ENCODE assay signal across 1 cellular context in genomic region chr1:226309398-226310122, GRCh38.
TF ChIP-seq lines count a peak whose summit lies in the region.

No MANE protein-coding gene starts in this region.

TF ChIP-seq in SK-N-SH treated with all-trans-retinoic acid at 6 μM for 48 hours, 23 proteins besides CTCF, POLR2A, EP300 and RAD21 (continued from another document):
- TF ChIP-seq POU6F1 (CRISPR knock-in tag; IDR thresholded peaks at IDR 0.05; ENCODE audit: borderline replicate concordance, low read depth), result no peak
- no peak for TF ChIP-seq SNAI2 (CRISPR knock-in tag; IDR thresholded peaks at IDR 0.05)
- TF ChIP-seq ZFP30 (CRISPR knock-in tag; IDR thresholded peaks at IDR 0.05), result no peak
- TF ChIP-seq ZC3H10 (CRISPR knock-in tag; IDR thresholded peaks at IDR 0.05), result no peak; the same call in 1 of the 2 replicates
- no peak for TF ChIP-seq OSR1 (CRISPR knock-in tag; IDR thresholded peaks at IDR 0.05)
- TF ChIP-seq RARB (CRISPR knock-in tag; IDR thresholded peaks at IDR 0.05), result no peak
- no peak for TF ChIP-seq TSHZ2 (CRISPR knock-in tag; IDR thresholded peaks at IDR 0.05)
- TF ChIP-seq ZNF8 (CRISPR knock-in tag; IDR thresholded peaks at IDR 0.05), result no peak
- TF ChIP-seq TOX (CRISPR knock-in tag; IDR thresholded peaks at IDR 0.05; ENCODE audit: borderline replicate concordance), result no peak
- TF ChIP-seq, protein P1, sequence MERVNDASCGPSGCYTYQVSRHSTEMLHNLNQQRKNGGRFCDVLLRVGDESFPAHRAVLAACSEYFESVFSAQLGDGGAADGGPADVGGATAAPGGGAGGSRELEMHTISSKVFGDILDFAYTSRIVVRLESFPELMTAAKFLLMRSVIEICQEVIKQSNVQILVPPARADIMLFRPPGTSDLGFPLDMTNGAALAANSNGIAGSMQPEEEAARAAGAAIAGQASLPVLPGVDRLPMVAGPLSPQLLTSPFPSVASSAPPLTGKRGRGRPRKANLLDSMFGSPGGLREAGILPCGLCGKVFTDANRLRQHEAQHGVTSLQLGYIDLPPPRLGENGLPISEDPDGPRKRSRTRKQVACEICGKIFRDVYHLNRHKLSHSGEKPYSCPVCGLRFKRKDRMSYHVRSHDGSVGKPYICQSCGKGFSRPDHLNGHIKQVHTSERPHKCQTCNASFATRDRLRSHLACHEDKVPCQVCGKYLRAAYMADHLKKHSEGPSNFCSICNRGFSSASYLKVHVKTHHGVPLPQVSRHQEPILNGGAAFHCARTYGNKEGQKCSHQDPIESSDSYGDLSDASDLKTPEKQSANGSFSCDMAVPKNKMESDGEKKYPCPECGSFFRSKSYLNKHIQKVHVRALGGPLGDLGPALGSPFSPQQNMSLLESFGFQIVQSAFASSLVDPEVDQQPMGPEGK (CRISPR knock-in tag; IDR thresholded peaks at IDR 0.05; ENCODE audit: borderline replicate concordance), result no peak
- no peak for TF ChIP-seq BACH2 (CRISPR knock-in tag; IDR thresholded peaks at IDR 0.05; ENCODE audit: borderline replicate concordance)
- TF ChIP-seq, protein P2, sequence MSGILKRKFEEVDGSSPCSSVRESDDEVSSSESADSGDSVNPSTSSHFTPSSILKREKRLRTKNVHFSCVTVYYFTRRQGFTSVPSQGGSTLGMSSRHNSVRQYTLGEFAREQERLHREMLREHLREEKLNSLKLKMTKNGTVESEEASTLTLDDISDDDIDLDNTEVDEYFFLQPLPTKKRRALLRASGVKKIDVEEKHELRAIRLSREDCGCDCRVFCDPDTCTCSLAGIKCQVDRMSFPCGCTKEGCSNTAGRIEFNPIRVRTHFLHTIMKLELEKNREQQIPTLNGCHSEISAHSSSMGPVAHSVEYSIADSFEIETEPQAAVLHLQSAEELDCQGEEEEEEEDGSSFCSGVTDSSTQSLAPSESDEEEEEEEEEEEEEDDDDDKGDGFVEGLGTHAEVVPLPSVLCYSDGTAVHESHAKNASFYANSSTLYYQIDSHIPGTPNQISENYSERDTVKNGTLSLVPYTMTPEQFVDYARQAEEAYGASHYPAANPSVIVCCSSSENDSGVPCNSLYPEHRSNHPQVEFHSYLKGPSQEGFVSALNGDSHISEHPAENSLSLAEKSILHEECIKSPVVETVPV (CRISPR knock-in tag; IDR thresholded peaks at IDR 0.05), result no peak
- no peak for TF ChIP-seq CREB5 (CRISPR knock-in tag; IDR thresholded peaks at IDR 0.05; ENCODE audit: low read depth)
- TF ChIP-seq PPARA (CRISPR knock-in tag; IDR thresholded peaks at IDR 0.05; ENCODE audit: borderline replicate concordance), result no peak
